Comparison of ENCODE assay signal across 8 cellular contexts in the genomic region with DNA sequence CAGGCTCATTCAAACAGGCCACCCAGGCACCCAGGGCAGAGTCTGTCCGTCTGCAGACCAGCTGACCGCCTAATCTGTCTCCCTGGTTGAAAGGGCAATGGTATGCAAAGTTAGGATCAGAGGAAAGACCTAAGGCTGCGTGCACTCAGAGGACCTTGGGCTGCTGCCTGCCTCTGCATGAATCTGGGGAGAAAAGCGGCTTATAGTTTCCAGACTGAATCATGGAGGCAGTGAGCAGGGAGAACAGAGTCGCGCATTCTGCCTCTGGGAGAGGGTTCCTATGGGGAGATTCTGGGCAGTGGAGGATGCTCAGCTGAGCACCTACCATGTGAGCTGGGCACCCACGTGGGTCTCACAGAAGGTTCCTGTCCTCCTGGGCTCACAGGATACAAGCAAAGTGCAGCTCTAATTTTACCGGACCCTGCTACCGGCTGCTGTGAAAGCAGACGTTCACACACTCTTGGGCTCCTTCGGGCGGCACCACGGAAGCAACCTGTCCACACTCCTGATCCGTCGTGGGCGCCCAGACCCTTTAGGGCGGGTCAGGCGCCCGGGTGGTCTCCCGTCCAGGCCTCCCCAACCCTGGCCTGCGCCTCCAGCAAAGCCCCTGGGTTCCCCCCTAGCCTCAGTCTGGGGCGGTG. TPM values are rescaled to one million over a fixed set of nuclear protein-coding genes. Genes with fewer than 3 reads are reported as not detected.
DNase-seq lines count a peak whose midpoint lies in the region; ATAC-seq and TF ChIP-seq lines count a peak whose summit lies in the region.

No MANE protein-coding gene starts in this region.

- H3K4me3 Mint-ChIP-seq in naive thymus-derived CD4-positive, alpha-beta T cell, result peak overlapping the region; percentile 70 to 94 (median 80)

- peak overlapping the region; percentile 74 for H3K4me3 ChIP-seq in naive thymus-derived CD4-positive, alpha-beta T cell (ENCODE audit: low read length)
- H3K4me3 ChIP-seq in aorta (ENCODE audit: low read length in 2 of 2), result peak overlapping the region; percentile 22 to 73

- ATAC-seq in GM19438 (IDR thresholded peaks at IDR 0.05; ENCODE audit: low read depth, unreplicated experiment) (peak; percentile 7), HG03457 (IDR thresholded peaks at IDR 0.05; ENCODE audit: unreplicated experiment) (peak; percentile 18), aorta (ENCODE audit: low FRiP score) (peak; percentile 37)
- ATAC-seq in naive thymus-derived CD4-positive, alpha-beta T cell, result peak; percentile 5

- H3K27ac Mint-ChIP-seq in naive thymus-derived CD4-positive, alpha-beta T cell, result peak overlapping the region in 6 of 9 donors; percentile 14 to 75 (median 46)

- DNase-seq in COLO668 (lab: John Stamatoyannopoulos, UW; ENCODE audit: unreplicated experiment), result peak; percentile 35
- peak; percentile 42 to 45 for DNase-seq in erythroblast (lab: John Stamatoyannopoulos, UW)
- DNase-seq in naive thymus-derived CD4-positive, alpha-beta T cell, result no peak
- no peak for DNase-seq in aorta
- DNase-seq in NCI-H1048 (lab: John Stamatoyannopoulos, UW), result no peak

- H3K9me3 ChIP-seq in naive thymus-derived CD4-positive, alpha-beta T cell (ENCODE audit: control insufficient read depth in 2 of 3, low read length in 3 of 3), result no peaks in the 10 kb centered on the region
- H3K9me3 ChIP-seq in aorta (ENCODE audit: control insufficient read depth, low read length), result no peaks in the 10 kb centered on the region

- intact Hi-C loops in naive thymus-derived CD4-positive, alpha-beta T cell (cut with micrococcal nuclease), result loop anchor here (1.0 to 10.0 kb wide), 8 partner anchors 35 to 898 kb away; partner anchors contain the start of genes DHX37 (in 1 of the 2) and NCOR2 (in 1 of the 2)
- intact Hi-C loops in aorta (cut with DNase I), result no loop called here

- H3K27me3 ChIP-seq in naive thymus-derived CD4-positive, alpha-beta T cell (ENCODE audit: control insufficient read depth in 2 of 2, insufficient read depth in 2 of 2, low read length in 2 of 2), result no peaks in the 10 kb centered on the region
- no peaks in the 10 kb centered on the region for H3K27me3 ChIP-seq in aorta (ENCODE audit: control insufficient read depth in 1 of 2, insufficient read depth in 2 of 2, low read length in 1 of 2)

- no peaks in the 10 kb centered on the region for H3K36me3 ChIP-seq in naive thymus-derived CD4-positive, alpha-beta T cell (ENCODE audit: control insufficient read depth in 2 of 3, insufficient read depth in 3 of 3, low read length in 3 of 3)
- H3K36me3 ChIP-seq in aorta (ENCODE audit: control insufficient read depth in 1 of 2, insufficient read depth in 2 of 2, low read length in 1 of 2), result no peaks in the 10 kb centered on the region

- 22 to 23% methylated on average over 22 of the region's 22 CpGs for WGBS in aorta, 2 donors

- POLR2A ChIA-PET in naive thymus-derived CD4-positive, alpha-beta T cell (lab: Charles Lee), result no interaction called here

- peak overlapping the region; percentile 93 for H3K27ac ChIP-seq in VCaP
- H3K27ac ChIP-seq in naive thymus-derived CD4-positive, alpha-beta T cell (ENCODE audit: low read depth, low read length), result peak overlapping the region; percentile 48
- no peak overlapping the region for H3K27ac ChIP-seq in aorta (ENCODE audit: low read depth in 1 of 2, low read length in 2 of 2)

- H3K36me3 Mint-ChIP-seq in naive thymus-derived CD4-positive, alpha-beta T cell, result no peaks in the 10 kb centered on the region

- no peak for TF ChIP-seq CTCF in VCaP (conservative IDR thresholded peaks at IDR 0.05)

- no peaks in the 10 kb centered on the region for H3K4me1 ChIP-seq in naive thymus-derived CD4-positive, alpha-beta T cell (ENCODE audit: control insufficient read depth in 2 of 2, insufficient read depth in 2 of 2, low read length in 2 of 2)
- H3K4me1 ChIP-seq in aorta (ENCODE audit: control insufficient read depth in 1 of 2, insufficient read depth in 2 of 2, low read length in 2 of 2), result no peaks in the 10 kb centered on the region

- CTCF ChIA-PET in naive thymus-derived CD4-positive, alpha-beta T cell (lab: Charles Lee), result no interaction called here

- no peaks in the 10 kb centered on the region for H3K9me3 Mint-ChIP-seq in naive thymus-derived CD4-positive, alpha-beta T cell

- peaks cover 7 to 21% (median 11%) of the 10 kb centered on the region in 7 donors for H3K4me1 Mint-ChIP-seq in naive thymus-derived CD4-positive, alpha-beta T cell

- peaks cover 0 to 4% (median 0%) of the 10 kb centered on the region in 5 donors for H3K27me3 Mint-ChIP-seq in naive thymus-derived CD4-positive, alpha-beta T cell

- TF ChIP-seq POLR2A in erythroblast (IDR thresholded peaks at IDR 0.05; ENCODE audit: low read length), result peak; percentile 15

RNA-seq across cellular contexts. Expression of gene SCARB1, which starts 0.8 kb away (rescaled TPM):
- 1 to 10 TPM; 2.5 to 7.1 (median 4.3) TPM for total RNA-seq in naive thymus-derived CD4-positive, alpha-beta T cell
- polyA plus RNA-seq in naive thymus-derived CD4-positive, alpha-beta T cell, result 1 to 10 TPM; 2.2 to 2.6 TPM
- 10 to 100 TPM; 15.0 to 38.5 TPM for total RNA-seq in aorta
- polyA plus RNA-seq in aorta, result 1 to 10 TPM; 6.6 to 8.9 TPM

RNA-seq across cellular contexts. Expression of gene UBC, which starts 51.6 kb away (rescaled TPM):
- total RNA-seq in naive thymus-derived CD4-positive, alpha-beta T cell, result 1,000 to 10,000 TPM in 1 of 5 experiments, 100 to 1,000 TPM in 4; 753 to 1,510 (median 913) TPM
- 1,000 to 10,000 TPM; 1,135 to 1,865 TPM for polyA plus RNA-seq in naive thymus-derived CD4-positive, alpha-beta T cell
- 1,000 to 10,000 TPM in 1 of 2 donors, 100 to 1,000 TPM in 1; 956 to 1,844 TPM for total RNA-seq in aorta
- polyA plus RNA-seq in aorta, result 1,000 to 10,000 TPM in 1 of 2 donors, 100 to 1,000 TPM in 1; 667 to 1,550 TPM

Comparison
In these comparisons a context has a peak if more than half of its experiments do, and no peak if none do; other contexts are left out.
1. DNase-seq: peak in COLO668 (single experiment) and erythroblast (2 of 2); none in naive thymus-derived CD4-positive, alpha-beta T cell (0 of 9), aorta (0 of 2) and NCI-H1048 (single experiment).
2. H3K27ac ChIP-seq: peak in VCaP (single experiment) and naive thymus-derived CD4-positive, alpha-beta T cell (single experiment); none in aorta (0 of 2).
3. intact Hi-C loops: an anchor here in naive thymus-derived CD4-positive, alpha-beta T cell (1.0 to 10.0 kb wide); none called in aorta.
4. Peak in every context shown above with its lines, with median percentiles within 50 percentile points of each other: ATAC-seq.